2 cellular contexts compared by ENCODE assay signal in genomic region chr13:98313938-98314292, GRCh38.
TF ChIP-seq lines count a peak whose summit lies in the region.

No MANE protein-coding gene starts in this region.

TF ChIP-seq in SK-N-SH, 30 proteins besides CTCF, POLR2A, EP300 and RAD21:
- no peak for TF ChIP-seq ZBTB33 (IDR thresholded peaks at IDR 0.05; ENCODE audit: borderline replicate concordance, low read depth)
- no peak for TF ChIP-seq RXRA (IDR thresholded peaks at IDR 0.05; ENCODE audit: borderline replicate concordance, low read depth)
- no peak for TF ChIP-seq JUND (IDR thresholded peaks at IDR 0.05)
- no peak for TF ChIP-seq RFX5 (IDR thresholded peaks at IDR 0.05; ENCODE audit: low read length)
- no peak for TF ChIP-seq NRF1 (IDR thresholded peaks at IDR 0.05; ENCODE audit: low read depth, low read length)
- TF ChIP-seq USF1 (IDR thresholded peaks at IDR 0.05; ENCODE audit: borderline replicate concordance, low read depth) = no peak
- no peak for TF ChIP-seq GABPA (IDR thresholded peaks at IDR 0.05; ENCODE audit: low read depth)
- TF ChIP-seq YY1 (IDR thresholded peaks at IDR 0.05; ENCODE audit: low read depth) = no peak
- no peak for TF ChIP-seq SIN3A (IDR thresholded peaks at IDR 0.05; ENCODE audit: borderline replicate concordance, low read depth, low read length)
- no peak; the same call in 1 of the 2 replicates for TF ChIP-seq NFIC (IDR thresholded peaks at IDR 0.05; ENCODE audit: borderline replicate concordance)
- no peak for TF ChIP-seq FOSL2 (IDR thresholded peaks at IDR 0.05; ENCODE audit: borderline replicate concordance, low read depth)
- TF ChIP-seq POLR2AphosphoS5 (IDR thresholded peaks at IDR 0.05; ENCODE audit: low read depth, low read length) = no peak
- TF ChIP-seq ELF1 (IDR thresholded peaks at IDR 0.05) = no peak
- no peak for TF ChIP-seq FOXJ3 (CRISPR knock-in tag; IDR thresholded peaks at IDR 0.05)
- TF ChIP-seq REST (IDR thresholded peaks at IDR 0.05; ENCODE audit: low read depth, low read length) = no peak
- TF ChIP-seq FOXM1 (IDR thresholded peaks at IDR 0.05; ENCODE audit: low read depth) = no peak

TF ChIP-seq in SK-N-SH treated with all-trans-retinoic acid at 6 μM for 48 hours, 23 proteins besides CTCF, POLR2A, EP300 and RAD21 (continued from another document):
- TF ChIP-seq TSHZ2 (CRISPR knock-in tag; IDR thresholded peaks at IDR 0.05) = no peak
- no peak for TF ChIP-seq TCF4 (CRISPR knock-in tag; IDR thresholded peaks at IDR 0.05; ENCODE audit: borderline replicate concordance)
- TF ChIP-seq TOX (CRISPR knock-in tag; IDR thresholded peaks at IDR 0.05; ENCODE audit: borderline replicate concordance) = no peak
